In genomic region chr16:72845322-72846020, GRCh38 we compare ENCODE assay signal across 17 cellular contexts.
"Had no signal": no experiment of that assay in that cellular context is flagged by ENCODE, and none has a peak within 500 bp of the region (broad histone marks: within the 10 kb centered on the region; RNA-seq: fewer than 3 reads in every experiment).

No MANE protein-coding gene starts in this region.

- ATAC-seq: activated naive CD4-positive, alpha-beta T cell treated with anti-CD3 and anti-CD28 coated beads, Interleukin-2, amount 50 U/mL, for 72 hours; lower lobe of right lung had no signal

- H3K27me3 ChIP-seq: breast epithelium, esophagus squamous epithelium, stomach, uterus had no signal

- H3K27ac Mint-ChIP-seq: activated CD8-positive, alpha-beta memory T cell treated with anti-CD3 and anti-CD28 coated beads, Interleukin-2, amount 10 ng/mL, durations not matched to agents 7 days and 5 days; activated naive CD4-positive, alpha-beta T cell treated with anti-CD3 and anti-CD28 coated beads, Interleukin-2, amount 50 U/mL, for 72 hours; activated T-cell treated with anti-CD3 and anti-CD28 coated beads, Interleukin-2, amount 50 U/mL, for 24 hours; immature natural killer cell; mesothelial cell of epicardium had no signal

- H3K4me3 ChIP-seq: breast epithelium, esophagus squamous epithelium, lower lobe of right lung, stomach, uterus had no signal

- DNase-seq: activated CD4-positive, CD25-positive, alpha-beta regulatory T cell; activated CD8-positive, alpha-beta memory T cell treated with anti-CD3 and anti-CD28 coated beads, Interleukin-2, amount 10 ng/mL, durations not matched to agents 7 days and 5 days; activated effector memory CD4-positive, alpha-beta T cell treated with Interleukin-2 at 50 U/mL for 16 hours; activated T-cell treated with anti-CD3 and anti-CD28 coated beads, Interleukin-2, amount 50 U/mL, for 24 hours; anterior cingulate cortex; esophagus squamous epithelium; foreskin fibroblast; immature natural killer cell; lower lobe of right lung; naive thymus-derived CD4-positive, alpha-beta T cell; stimulated activated CD4-positive, alpha-beta T cell treated with anti-CD3 and anti-CD28 coated beads, Interleukin-15, amount 100 ng/mL, for 24 hours; stomach; T-helper 1 cell; uterus had no signal

- H3K9me3 Mint-ChIP-seq: activated naive CD4-positive, alpha-beta T cell treated with anti-CD3 and anti-CD28 coated beads, Interleukin-2, amount 50 U/mL, for 72 hours; activated T-cell treated with anti-CD3 and anti-CD28 coated beads, Interleukin-2, amount 50 U/mL, for 24 hours; immature natural killer cell; mesothelial cell of epicardium had no signal

- H3K36me3 Mint-ChIP-seq: activated CD8-positive, alpha-beta memory T cell treated with anti-CD3 and anti-CD28 coated beads, Interleukin-2, amount 10 ng/mL, durations not matched to agents 7 days and 5 days; activated naive CD4-positive, alpha-beta T cell treated with anti-CD3 and anti-CD28 coated beads, Interleukin-2, amount 50 U/mL, for 72 hours; immature natural killer cell; naive thymus-derived CD4-positive, alpha-beta T cell had no signal

- H3K36me3 ChIP-seq: breast epithelium, esophagus squamous epithelium, lower lobe of right lung, stomach, uterus had no signal

- H3K4me3 Mint-ChIP-seq: activated CD8-positive, alpha-beta memory T cell treated with anti-CD3 and anti-CD28 coated beads, Interleukin-2, amount 10 ng/mL, durations not matched to agents 7 days and 5 days; activated T-cell treated with anti-CD3 and anti-CD28 coated beads, Interleukin-2, amount 50 U/mL, for 24 hours; mesothelial cell of epicardium had no signal

- H3K27ac ChIP-seq: lower lobe of right lung, stomach, uterus had no signal

- H3K9me3 ChIP-seq: breast epithelium, esophagus squamous epithelium, lower lobe of right lung, stomach, uterus had no signal
